Comparison of ENCODE assay signal across 8 cellular contexts in genomic region chr2:3517948-3518495, GRCh38. TPM values are rescaled to one million over a fixed set of nuclear protein-coding genes. Genes with fewer than 3 reads are reported as not detected.
DNase-seq lines count a peak whose midpoint lies in the region; ATAC-seq and TF ChIP-seq lines count a peak whose summit lies in the region.

No MANE protein-coding gene starts in this region.

- H3K27ac ChIP-seq in endodermal cell (ENCODE audit: low read depth, low read length), result peak overlapping the region; percentile 82
- peak overlapping the region; percentile 83 to 99 for H3K27ac ChIP-seq in ovary

- H3K4me3 Mint-ChIP-seq in Caco-2 (ENCODE audit: unreplicated experiment), result peak overlapping the region; percentile 81
- peak overlapping the region; percentile 81 for H3K4me3 Mint-ChIP-seq in endodermal cell

- H3K36me3 Mint-ChIP-seq in Caco-2 (ENCODE audit: insufficient read depth, unreplicated experiment) (peaks cover 54% of the 10 kb centered on the region), endodermal cell (ENCODE audit: low read depth) (peaks cover 45% of the 10 kb centered on the region)

- H3K9me3 Mint-ChIP-seq in Caco-2 (ENCODE audit: unreplicated experiment) (peaks cover 27% of the 10 kb centered on the region), endodermal cell (peaks cover 34% of the 10 kb centered on the region)

- WGBS in endodermal cell (ENCODE audit: insufficient coverage in 1 of 2, insufficient read length in 1 of 2), 2 experiments, result 0 to 5% methylated on average over 1 to 2 of the region's 3 CpGs
- WGBS in ovary, 3 donors, result 30 to 32% (median 30%) methylated on average over 3 of the region's 3 CpGs

- POLR2A ChIA-PET in Caco-2 (lab: Charles Lee), result interaction anchor here (0.7 to 1.3 kb wide), 5 partner anchors 12 to 997 kb away, joined by 3 to 12 read pairs (median 3); partner anchors contain the start of gene RNASEH1

- H3K4me1 ChIP-seq in Caco-2, result peaks cover 21% of the 10 kb centered on the region
- H3K4me1 ChIP-seq in NT2/D1 (ENCODE audit: insufficient read depth, insufficient read length), result no peaks in the 10 kb centered on the region
- no peaks in the 10 kb centered on the region for H3K4me1 ChIP-seq in endodermal cell (ENCODE audit: control insufficient read depth, insufficient read depth, low read length)
- H3K4me1 ChIP-seq in ovary (ENCODE audit: insufficient read depth), result peaks cover 5% of the 10 kb centered on the region

- no peak for DNase-seq in Caco-2
- DNase-seq in NT2/D1 (ENCODE audit: low read depth, low spot score), result no peak
- DNase-seq in endodermal cell, result no peak
- DNase-seq in ovary, result no peak

- ATAC-seq in HG03108 (IDR thresholded peaks at IDR 0.05; ENCODE audit: unreplicated experiment) (no peak), HG03196 (IDR thresholded peaks at IDR 0.05; ENCODE audit: unreplicated experiment) (no peak), GM18873 (IDR thresholded peaks at IDR 0.05; ENCODE audit: low FRiP score, unreplicated experiment) (no peak), GM18520 (IDR thresholded peaks at IDR 0.05; ENCODE audit: unreplicated experiment) (no peak)

- CTCF ChIA-PET in Caco-2 (lab: Charles Lee), result no interaction called here

- no peaks in the 10 kb centered on the region for H3K27me3 Mint-ChIP-seq in Caco-2 (ENCODE audit: insufficient read depth, unreplicated experiment)
- peaks cover 13% of the 10 kb centered on the region for H3K27me3 Mint-ChIP-seq in endodermal cell (ENCODE audit: insufficient read depth)

- H3K4me3 ChIP-seq in Caco-2 (ENCODE audit: low read depth, low read length) (peak overlapping the region; percentile 85), NT2/D1 (ENCODE audit: insufficient read length, low read depth) (peak overlapping the region; percentile 75), endodermal cell (ENCODE audit: low read length) (peak overlapping the region; percentile 85), ovary (peak overlapping the region; percentile 85)

- H3K4me1 Mint-ChIP-seq in Caco-2 (ENCODE audit: low read depth, unreplicated experiment) (peaks cover 40% of the 10 kb centered on the region), endodermal cell (peaks cover 13% of the 10 kb centered on the region)

- TF ChIP-seq EP300 in ovary (IDR thresholded peaks at IDR 0.05), result no peak

- H3K9ac ChIP-seq in NT2/D1 (ENCODE audit: insufficient read length, low read depth) (peak overlapping the region; percentile 82), endodermal cell (ENCODE audit: extremely low read depth, low read length, poor library complexity, severe bottlenecking) (peak overlapping the region; percentile 84)

- H3K9me3 ChIP-seq in Caco-2, result peaks cover 16% of the 10 kb centered on the region
- H3K9me3 ChIP-seq in NT2/D1 (ENCODE audit: insufficient read depth, low read length), result peaks cover 29% of the 10 kb centered on the region; the same call in 1 of the 2 replicates
- peaks cover 23% of the 10 kb centered on the region for H3K9me3 ChIP-seq in endodermal cell (ENCODE audit: control insufficient read depth, low read length)
- no peaks in the 10 kb centered on the region for H3K9me3 ChIP-seq in ovary

- H3K27me3 ChIP-seq in Caco-2 (replicated peaks; ENCODE audit: control insufficient read depth, insufficient read depth, low read length), result no peaks in the 10 kb centered on the region
- H3K27me3 ChIP-seq in NT2/D1 (ENCODE audit: insufficient read depth, insufficient read length), result no peaks in the 10 kb centered on the region
- H3K27me3 ChIP-seq in endodermal cell (ENCODE audit: control insufficient read depth, insufficient read depth, low read length, poor library complexity, severe bottlenecking), result no peaks in the 10 kb centered on the region
- no peaks in the 10 kb centered on the region for H3K27me3 ChIP-seq in ovary

- intact Hi-C loops in Caco-2 (cut with micrococcal nuclease; ENCODE audit: unreplicated experiment), result loop anchor here (5.0 kb wide), 1 partner anchor 141 kb away; the partner anchor contains the start of genes EIPR1 and TRAPPC12
- intact Hi-C loops in ovary (cut with DNase I), result no loop called here

- no peak for TF ChIP-seq POLR2A in ovary (IDR thresholded peaks at IDR 0.05)

- peaks cover 4% of the 10 kb centered on the region for H3K36me3 ChIP-seq in Caco-2 (ENCODE audit: control insufficient read depth, insufficient read depth, low read length)
- peaks cover 18% of the 10 kb centered on the region for H3K36me3 ChIP-seq in NT2/D1 (ENCODE audit: insufficient read depth, insufficient read length, low read length)
- H3K36me3 ChIP-seq in endodermal cell (ENCODE audit: control insufficient read depth, insufficient read depth, low read length), result peaks cover 31% of the 10 kb centered on the region
- no peaks in the 10 kb centered on the region for H3K36me3 ChIP-seq in ovary

- no TSS peak for BruUV-seq in Caco-2 (replicated peaks; lab: Mats Ljungman, UMichigan)

- TF ChIP-seq CTCF in Caco-2 (IDR thresholded peaks at IDR 0.05; ENCODE audit: insufficient read depth in 1 of 2, low read depth in 1 of 2, low read length in 1 of 2, severe bottlenecking in 1 of 2, unreplicated experiment in 1 of 2) (no peak), endodermal cell (conservative IDR thresholded peaks at IDR 0.05) (no peak), ovary (IDR thresholded peaks at IDR 0.05) (no peak)

- H3K27ac Mint-ChIP-seq in Caco-2 (ENCODE audit: unreplicated experiment), result no peak overlapping the region
- H3K27ac Mint-ChIP-seq in endodermal cell, result peak overlapping the region; percentile 90

RNA-seq across cellular contexts. Expression of gene ADI1, which starts 1.3 kb away (rescaled TPM):
- total RNA-seq in Caco-2 (2022) (63.7 and 69.2 TPM in 2 replicates), endodermal cell (10 to 100 TPM; 27.1 to 40.1 TPM), ovary (10 to 100 TPM; 35.9 to 59.3 (median 46.3) TPM)
- 25.3 TPM for polyA plus RNA-seq in endodermal cell (2013, experiment 1 of 2)
- polyA plus RNA-seq in endodermal cell (2013, experiment 2 of 2), result 23.9 TPM
- polyA plus RNA-seq in ovary, result 10 to 100 TPM; 67.4 to 77.2 TPM

RNA-seq across cellular contexts. Expression of gene RNASEH1, which starts 40.1 kb away (rescaled TPM):
- total RNA-seq in Caco-2 (2022), result 41.5 and 47.1 TPM in 2 replicates
- 10 to 100 TPM; 28.2 to 35.2 TPM for total RNA-seq in endodermal cell
- 21.2 TPM for polyA plus RNA-seq in endodermal cell (2013, experiment 1 of 2)
- polyA plus RNA-seq in endodermal cell (2013, experiment 2 of 2), result 20.2 TPM
- total RNA-seq in ovary, result 10 to 100 TPM; 10.3 to 23.9 (median 18.1) TPM
- 10 to 100 TPM; 14.0 to 15.9 TPM for polyA plus RNA-seq in ovary

RNA-seq across cellular contexts. Expression of gene RPS7, which starts 57.0 kb away (rescaled TPM):
- total RNA-seq in Caco-2 (2022), result 2,077 and 2,101 TPM in 2 replicates
- total RNA-seq in endodermal cell, result 1,000 to 10,000 TPM; 1,323 to 1,693 TPM
- 1,899 TPM for polyA plus RNA-seq in endodermal cell (2013, experiment 1 of 2)
- 1,806 TPM for polyA plus RNA-seq in endodermal cell (2013, experiment 2 of 2)
- total RNA-seq in ovary, result over 10,000 TPM in 1 of 7 donors, 1,000 to 10,000 TPM in 6; 2,415 to 11,755 (median 2,627) TPM
- 1,000 to 10,000 TPM; 1,753 to 4,871 TPM for polyA plus RNA-seq in ovary
